In the genomic region with DNA sequence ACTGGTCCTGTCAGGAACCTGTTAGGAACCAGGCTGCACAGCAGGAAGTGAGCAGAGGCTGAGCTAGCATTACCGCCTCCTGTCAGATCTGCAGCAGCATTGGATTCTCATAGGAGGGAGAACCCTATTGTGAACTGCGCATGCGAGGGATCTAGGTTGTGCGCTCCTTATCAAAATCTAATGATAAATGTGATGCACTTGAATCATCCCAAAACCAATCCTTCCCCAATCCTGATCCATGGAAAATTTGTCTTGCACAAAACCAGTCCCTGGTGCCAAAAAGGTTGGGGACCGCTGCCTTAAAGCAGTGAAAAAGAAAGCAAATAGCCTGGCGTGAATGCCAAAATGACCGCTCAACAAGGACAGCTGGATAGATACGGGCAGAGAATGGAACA, we compare ENCODE assay signal across 24 cellular contexts.
"Had no signal": no experiment of that assay in that cellular context is flagged by ENCODE, and none has a peak within 500 bp of the region (broad histone marks: within the 10 kb centered on the region; RNA-seq: fewer than 3 reads in every experiment).

No MANE protein-coding gene starts in this region.

- H3K4me3 ChIP-seq: gastrocnemius medialis, left lung, psoas muscle, smooth muscle cell, tibial artery had no signal

- H3K36me3 ChIP-seq: gastrocnemius medialis had no signal

- DNase-seq: activated CD4-positive, alpha-beta T cell treated with anti-CD3 and anti-CD28 coated beads for 1 hour; activated CD4-positive, alpha-beta T cell treated with anti-CD3 and anti-CD28 coated beads, Interleukin-2, amount 10 ng/mL, durations not matched to agents 7 days and 5 days; activated CD8-positive, alpha-beta T cell treated with anti-CD3 and anti-CD28 coated beads for 36 hours; activated T-cell treated with anti-CD3 and anti-CD28 coated beads, Interleukin-2, amount 50 U/mL, for 4 hours; effector memory CD4-positive, alpha-beta T cell; erythroblast; gastrocnemius medialis; glutamatergic neuron; naive B cell; nephron progenitor cell; stimulated activated CD4-positive, alpha-beta T cell treated with anti-CD3 and anti-CD28 coated beads, Interleukin-1b, Interleukin-23, amount 100 ng/mL, for 48 hours; stimulated activated CD4-positive, alpha-beta T cell treated with anti-CD3 and anti-CD28 coated beads, Interleukin-4, amount 100 ng/mL, for 4 hours; stimulated activated CD8-positive, alpha-beta memory T cell treated with anti-CD3 and anti-CD28 coated beads, Interleukin-4, amount 100 ng/mL, for 48 hours; stimulated activated naive CD8-positive, alpha-beta T cell treated with anti-CD3 and anti-CD28 coated beads, Interleukin-15, amount 100 ng/mL, for 72 hours; T-helper 2 cell; tibial artery had no signal

- H3K27me3 Mint-ChIP-seq: activated CD4-positive, alpha-beta T cell treated with anti-CD3 and anti-CD28 coated beads, Interleukin-2, amount 10 ng/mL, durations not matched to agents 7 days and 5 days; activated CD8-positive, alpha-beta T cell treated with anti-CD3 and anti-CD28 coated beads for 36 hours; naive B cell; stimulated activated memory B cell treated with anti-CD40 and anti-IgM and Interleukin-4, amounts not matched to agents 10 μg/mL and 1 μg/mL and 100 μg/mL, for 72 hours; stimulated activated naive CD8-positive, alpha-beta T cell treated with anti-CD3 and anti-CD28 coated beads, Interleukin-15, amount 100 ng/mL, for 72 hours had no signal

- H3K4me2 ChIP-seq: smooth muscle cell had no signal

- H3K36me3 Mint-ChIP-seq: activated naive CD4-positive, alpha-beta T cell treated with anti-CD3 and anti-CD28 coated beads, Interleukin-2, amount 50 U/mL, for 72 hours; naive B cell had no signal

- H3K9me3 ChIP-seq: gastrocnemius medialis, left lung, psoas muscle, tibial artery had no signal

- H3K4me3 Mint-ChIP-seq: activated CD8-positive, alpha-beta T cell treated with anti-CD3 and anti-CD28 coated beads for 36 hours; mesothelial cell of epicardium; nephron progenitor cell; stimulated activated memory B cell treated with anti-CD40 and anti-IgM and Interleukin-4, amounts not matched to agents 10 μg/mL and 1 μg/mL and 100 μg/mL, for 72 hours; stimulated activated naive CD8-positive, alpha-beta T cell treated with anti-CD3 and anti-CD28 coated beads, Interleukin-15, amount 100 ng/mL, for 72 hours had no signal

- H3K27me3 ChIP-seq: gastrocnemius medialis, left lung, tibial artery had no signal

- H3K9me3 Mint-ChIP-seq: activated CD4-positive, alpha-beta T cell treated with anti-CD3 and anti-CD28 coated beads, Interleukin-2, amount 10 ng/mL, durations not matched to agents 7 days and 5 days; activated CD8-positive, alpha-beta T cell treated with anti-CD3 and anti-CD28 coated beads for 36 hours; activated naive CD4-positive, alpha-beta T cell treated with anti-CD3 and anti-CD28 coated beads, Interleukin-2, amount 50 U/mL, for 72 hours; activated T-cell treated with anti-CD3 and anti-CD28 coated beads, Interleukin-2, amount 50 U/mL, for 4 hours; activated T-helper 2 cell treated with anti-CD3 and anti-CD28 coated beads, Interferon-gamma antibody, Interleukin-2, Interleukin-4, amounts not matched to agents 10 μg/mL and 5 μg/mL and 100 μg/mL, durations not matched to agents 14 hours and 24 hours and 36 hours; mesothelial cell of epicardium; naive B cell; nephron progenitor cell; stimulated activated memory B cell treated with anti-CD40 and anti-IgM and Interleukin-4, amounts not matched to agents 10 μg/mL and 1 μg/mL and 100 μg/mL, for 72 hours; stimulated activated naive CD8-positive, alpha-beta T cell treated with anti-CD3 and anti-CD28 coated beads, Interleukin-15, amount 100 ng/mL, for 72 hours had no signal

- H3K9ac ChIP-seq: parathyroid adenoma had no signal

- H3K27ac Mint-ChIP-seq: activated CD4-positive, alpha-beta T cell treated with anti-CD3 and anti-CD28 coated beads, Interleukin-2, amount 10 ng/mL, durations not matched to agents 7 days and 5 days; activated CD8-positive, alpha-beta T cell treated with anti-CD3 and anti-CD28 coated beads for 36 hours; activated T-helper 2 cell treated with anti-CD3 and anti-CD28 coated beads, Interferon-gamma antibody, Interleukin-2, Interleukin-4, amounts not matched to agents 10 μg/mL and 5 μg/mL and 100 μg/mL, durations not matched to agents 14 hours and 24 hours and 36 hours; mesothelial cell of epicardium; nephron progenitor cell; stimulated activated memory B cell treated with anti-CD40 and anti-IgM and Interleukin-4, amounts not matched to agents 10 μg/mL and 1 μg/mL and 100 μg/mL, for 72 hours had no signal

- H3K27ac ChIP-seq: gastrocnemius medialis, parathyroid adenoma, psoas muscle, tibial artery had no signal

- ATAC-seq: activated CD8-positive, alpha-beta T cell treated with anti-CD3 and anti-CD28 coated beads for 36 hours; activated naive CD4-positive, alpha-beta T cell treated with anti-CD3 and anti-CD28 coated beads, Interleukin-2, amount 50 U/mL, for 72 hours; activated T-cell treated with anti-CD3 and anti-CD28 coated beads, Interleukin-2, amount 50 U/mL, for 4 hours; gastrocnemius medialis; left lung; stimulated activated memory B cell treated with anti-CD40 and anti-IgM and Interleukin-4, amounts not matched to agents 10 μg/mL and 1 μg/mL and 100 μg/mL, for 72 hours; stimulated activated naive CD8-positive, alpha-beta T cell treated with anti-CD3 and anti-CD28 coated beads, Interleukin-15, amount 100 ng/mL, for 72 hours had no signal
